ENCODE assay signal across 8 cellular contexts in the genomic region with DNA sequence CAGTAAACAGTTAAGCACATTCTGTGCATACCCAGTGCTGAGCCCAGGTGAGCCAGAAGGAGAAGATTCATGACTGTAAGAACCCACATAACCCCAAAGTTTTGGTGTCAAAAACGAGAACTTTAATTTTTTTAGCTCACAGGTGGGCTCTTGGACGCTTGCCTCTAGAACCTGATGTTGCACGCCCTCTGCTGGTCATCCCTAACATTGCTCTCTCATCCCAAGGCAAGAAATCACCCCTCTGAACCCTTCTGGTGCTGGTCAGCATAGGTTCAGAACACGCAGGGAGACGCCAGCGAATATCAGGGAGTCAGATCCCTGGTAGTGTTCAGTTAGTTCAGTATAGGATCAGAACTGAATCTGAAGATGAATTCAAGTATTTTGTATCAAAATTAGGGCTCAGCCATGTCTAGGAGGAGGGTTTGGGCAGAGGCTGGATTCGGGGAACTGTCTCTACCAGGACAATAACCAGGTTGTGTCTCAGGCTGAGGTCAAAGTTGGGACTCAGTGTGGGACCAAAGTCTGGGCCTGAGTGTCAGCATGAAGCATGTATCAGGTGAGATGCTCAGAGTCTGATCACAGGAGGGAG. TPM values are rescaled to one million over a fixed set of nuclear protein-coding genes. Genes with fewer than 3 reads are reported as not detected.
DNase-seq lines count a peak whose midpoint lies in the region; ATAC-seq and TF ChIP-seq lines count a peak whose summit lies in the region.

No MANE protein-coding gene starts in this region.

- no peak overlapping the region for H4K91ac ChIP-seq in IMR-90 (ENCODE audit: insufficient read depth, low read depth, low read length)

- DNase-seq in DMS79 treated with DMSO at 0.1 percent for 48 hours (lab: John Stamatoyannopoulos, UW) (peak; percentile 36), IMR-90 (peak; percentile 63), SJCRH30 (peak; percentile 53 to 81), adrenal gland (peak in 6 of 7 donors; percentile 59 to 90 (median 70)), immature natural killer cell (peak; percentile 43 to 51 (median 43))
- DNase-seq in stimulated activated CD4-positive, alpha-beta T cell treated with anti-CD3 and anti-CD28 coated beads, Interleukin-4, amount 100 ng/mL, for 48 hours (ENCODE audit: low read depth in 2 of 2), result peak; percentile 55 to 57

- no TSS peak for BruUV-seq in IMR-90 (replicated peaks; lab: Mats Ljungman, UMichigan)

- H3K4me2 ChIP-seq in IMR-90 (ENCODE audit: low read depth, low read length), result no peak overlapping the region

- H4K5ac ChIP-seq in IMR-90 (ENCODE audit: low read depth, low read length), result no peak overlapping the region

- H2AFZ ChIP-seq in IMR-90 (replicated peaks; ENCODE audit: low read length, poor library complexity), result no peak overlapping the region

- TF ChIP-seq CTCF in IMR-90 (conservative IDR thresholded peaks at IDR 0.05; ENCODE audit: low read depth, low read length), result peak; percentile 74
- TF ChIP-seq CTCF in adrenal gland (IDR thresholded peaks at IDR 0.05), result peak; percentile 67 to 85 (median 76)

- TF ChIP-seq RAD21 in IMR-90 (IDR thresholded peaks at IDR 0.05; ENCODE audit: low read length), result peak; percentile 66

- CTCF ChIA-PET in IMR-90 (lab: Yijun Ruan, JAX), result interaction anchor here (0.7 to 1.7 kb wide), 4 partner anchors 56 to 87 kb away, joined by 3 to 13 read pairs (median 4); a partner anchor contains a TSS

- no peak overlapping the region for H3K27ac Mint-ChIP-seq in immature natural killer cell

- no peak overlapping the region for H2BK120ac ChIP-seq in IMR-90 (ENCODE audit: low read depth, low read length)

- peaks cover 14 to 15% of the 10 kb centered on the region in 2 donors for H3K4me1 Mint-ChIP-seq in immature natural killer cell

- ATAC-seq in IMR-90 (ENCODE audit: low read depth), result no peak
- ATAC-seq in GM18502 (IDR thresholded peaks at IDR 0.05; ENCODE audit: poor library complexity, unreplicated experiment), result no peak
- no peak for ATAC-seq in HG03432 (IDR thresholded peaks at IDR 0.05; ENCODE audit: unreplicated experiment)

- no peak overlapping the region for H3K4ac ChIP-seq in IMR-90 (ENCODE audit: low read depth, low read length)

- peaks cover 4 to 12% (median 7%) of the 10 kb centered on the region in 3 donors for H3K27me3 Mint-ChIP-seq in immature natural killer cell (ENCODE audit: low read depth in 3 of 3)

- H3K14ac ChIP-seq in IMR-90 (replicated peaks; ENCODE audit: low read depth, low read length), result no peak overlapping the region

- no peak overlapping the region for H2AK9ac ChIP-seq in IMR-90 (replicated peaks; ENCODE audit: low read depth, low read length, poor library complexity)

- H3K79me1 ChIP-seq in IMR-90 (ENCODE audit: low read depth in 1 of 2, low read length in 2 of 2), result peaks cover 0 to 7% of the 10 kb centered on the region in 2 experiments; a peak in 2 of 4 replicates

- no peak overlapping the region for H2BK5ac ChIP-seq in IMR-90 (ENCODE audit: low read depth, low read length, poor library complexity, severe bottlenecking)

- no peaks in the 10 kb centered on the region for H3K36me3 Mint-ChIP-seq in immature natural killer cell

- H3K27ac ChIP-seq in IMR-90 (ENCODE audit: insufficient read depth, low read length) (no peak overlapping the region), SJCRH30 (no peak overlapping the region), adrenal gland (no peak overlapping the region)

- H3K56ac ChIP-seq in IMR-90 (ENCODE audit: extremely low read depth, insufficient read depth, low read length), result no peak overlapping the region

- POLR2A ChIA-PET in IMR-90 (lab: Charles Lee; ENCODE audit: unreplicated experiment), result no interaction called here

- H3K9me3 ChIP-seq in IMR-90 (ENCODE audit: control insufficient read depth, insufficient read depth, low read length) (no peaks in the 10 kb centered on the region), SJCRH30 (replicated peaks) (no peaks in the 10 kb centered on the region), adrenal gland (replicated peaks in 1 of 3) (no peaks in the 10 kb centered on the region)

- H3K9me1 ChIP-seq in IMR-90 (ENCODE audit: insufficient read depth, low read length), result peaks cover 7% of the 10 kb centered on the region; the same call in 1 of the 2 replicates

- no peak overlapping the region for H2BK15ac ChIP-seq in IMR-90 (ENCODE audit: low read depth, low read length)

- no peaks in the 10 kb centered on the region for H4K20me1 ChIP-seq in IMR-90 (ENCODE audit: insufficient read depth, low read length)

- H3K4me1 ChIP-seq in IMR-90 (ENCODE audit: control insufficient read depth, insufficient read depth, low read length) (peaks cover 3% of the 10 kb centered on the region), SJCRH30 (no peaks in the 10 kb centered on the region), adrenal gland (replicated peaks in 1 of 2) (peaks cover 4 to 5% of the 10 kb centered on the region in 2 donors)

- no peaks in the 10 kb centered on the region for H3K9me3 Mint-ChIP-seq in immature natural killer cell

- H3K23ac ChIP-seq in IMR-90 (ENCODE audit: low read depth, low read length), result no peak overlapping the region

- H3K9ac ChIP-seq in IMR-90 (ENCODE audit: low read depth, low read length), result no peak overlapping the region

- no peak overlapping the region for H3K4me3 Mint-ChIP-seq in immature natural killer cell

- dilution Hi-C loops in IMR-90 (cut with HindIII; ENCODE audit: low sequenced_read_pairs, unreplicated experiment), result no loop called here

- H2BK20ac ChIP-seq in IMR-90 (ENCODE audit: low read depth, low read length), result no peak overlapping the region

- no CpG with 5 or more reads among the region's 7 CpGs for WGBS in IMR-90 (ENCODE audit: extremely low coverage in 2 of 2, insufficient read length in 1 of 2), 2 experiments
- 17 to 18% (median 18%) methylated on average over 6 to 7 of the region's 7 CpGs for WGBS in adrenal gland, 4 donors

- intact Hi-C loops in IMR-90 (cut with micrococcal nuclease) (loop anchor here (1.0 to 5.0 kb wide), 2 partner anchors 86 to 492 kb away; no protein-coding TSS in a partner anchor), adrenal gland (cut with DNase I) (loop anchor here in 1 of 2 donors (5.0 to 10.0 kb wide), 2 partner anchors 83 to 109 kb away; a partner anchor contains a TSS)

- H2AK5ac ChIP-seq in IMR-90 (ENCODE audit: low read depth, low read length), result no peak overlapping the region

- no peak overlapping the region for H4K8ac ChIP-seq in IMR-90 (ENCODE audit: low read depth in 2 of 2, low read length in 2 of 2)

- no peak overlapping the region for H3K4me3 ChIP-seq in IMR-90 (ENCODE audit: insufficient read depth, low read depth, low read length)
- no peak overlapping the region for H3K4me3 ChIP-seq in SJCRH30
- no peak overlapping the region for H3K4me3 ChIP-seq in adrenal gland

- H3K27me3 ChIP-seq in IMR-90 (ENCODE audit: control insufficient read depth, insufficient read depth, low read length) (peaks cover 15% of the 10 kb centered on the region), SJCRH30 (no peaks in the 10 kb centered on the region; the same call in 1 of the 2 replicates), adrenal gland (no peaks in the 10 kb centered on the region)

- in situ Hi-C loops in IMR-90 (cut with MboI; ENCODE audit: low sequenced_read_pairs), result loop anchor here (5.0 kb wide), 1 partner anchor 78 kb away; no protein-coding TSS in a partner anchor

- TF ChIP-seq POLR2A in IMR-90 (IDR thresholded peaks at IDR 0.05; ENCODE audit: low read depth, low read length), result no peak
- TF ChIP-seq POLR2A in adrenal gland (IDR thresholded peaks at IDR 0.05), result no peak

- no peak overlapping the region for H3K18ac ChIP-seq in IMR-90 (ENCODE audit: low read depth, low read length)

- no peaks in the 10 kb centered on the region for H3K36me3 ChIP-seq in IMR-90 (ENCODE audit: control insufficient read depth, insufficient read depth, low read length)
- H3K36me3 ChIP-seq in SJCRH30, result no peaks in the 10 kb centered on the region
- no peaks in the 10 kb centered on the region for H3K36me3 ChIP-seq in adrenal gland (replicated peaks in 1 of 2)

TF ChIP-seq in IMR-90, 13 proteins besides CTCF, POLR2A, EP300 and RAD21:
- TF ChIP-seq MAFK (IDR thresholded peaks at IDR 0.05; ENCODE audit: low read depth, low read length) (no peak), SMC3 (IDR thresholded peaks at IDR 0.05; ENCODE audit: low read depth, low read length) (peak; percentile 73)

RNA-seq across cellular contexts. Expression of a gene that starts 4.1 kb away (rescaled TPM):
- total RNA-seq in IMR-90 (2012; rRNA removed) (11.7 and 14.9 TPM in 2 replicates), adrenal gland (10 to 100 TPM in 7 of 8 donors, 1 to 10 TPM in 1; 9.0 to 22.4 (median 14.1) TPM)
- polyA plus RNA-seq in IMR-90 (2012; rRNA removed) (9.9 and 11.4 TPM in 2 replicates), adrenal gland (10 to 100 TPM; 13.4 to 19.8 (median 16.6) TPM), immature natural killer cell (1 to 10 TPM; 1.0 to 1.7 (median 1.4) TPM)
- 6.4 and 9.0 TPM in 2 replicates for polyA plus RNA-seq in IMR-90 (2012; cell fraction: cytosol; rRNA removed)
- polyA plus RNA-seq in IMR-90 (2012; cell fraction: nucleus; rRNA removed; ENCODE audit: low replicate concordance), result 3.5 and 4.0 TPM in 2 replicates
- total RNA-seq in SJCRH30 (2014; rRNA removed; shearing (Covaris generic)), result 18.2 and 18.5 TPM in 2 replicates

RNA-seq across cellular contexts. Expression of a gene that starts 27.3 kb away (rescaled TPM):
- total RNA-seq in IMR-90 (2012; rRNA removed) (not detected in 2 replicates), adrenal gland (1 to 10 TPM in 1 of 8 donors, under 1 TPM in 6, not detected in 1; 0.09 to 1.7 (median 0.18) TPM)
- polyA plus RNA-seq in IMR-90 (2012; rRNA removed) (0.02 TPM in 1 of 2 replicates, not detected in the other), adrenal gland (under 1 TPM; 0.13 to 0.16 (median 0.16) TPM), immature natural killer cell (not detected)
- polyA plus RNA-seq in IMR-90 (2012; cell fraction: cytosol; rRNA removed), result not detected in 2 replicates
- polyA plus RNA-seq in IMR-90 (2012; cell fraction: nucleus; rRNA removed; ENCODE audit: low replicate concordance), result not detected in 2 replicates
- not detected in 2 replicates for total RNA-seq in SJCRH30 (2014; rRNA removed; shearing (Covaris generic))
